25 cellular contexts compared by ENCODE assay signal in genomic region chr6:101284131-101284530, GRCh38.
DNase-seq lines count a peak whose midpoint lies in the region; ATAC-seq, FAIRE-seq and TF ChIP-seq lines count a peak whose summit lies in the region.
"Had no signal": no experiment of that assay in that cellular context is flagged by ENCODE, and none has a peak within 500 bp of the region (broad histone marks: within the 10 kb centered on the region; RNA-seq: fewer than 3 reads in every experiment).

No MANE protein-coding gene starts in this region.

- POLR2A ChIA-PET in WTC11 (lab: Charles Lee) = no interaction called here

- in situ Hi-C loops in GM13977 (cut with MboI; ENCODE audit: low pct_unique_long_range_greater_than_20kb, low sequenced_read_pairs, unreplicated experiment) = no loop called here

- intact Hi-C loops in kidney (cut with DNase I) = no loop called here

- H3K9ac ChIP-seq in kidney (ENCODE audit: low read length in 2 of 2) = no peak overlapping the region
- H3K9ac ChIP-seq: BLaER1 had no signal

- H3K36me3 ChIP-seq in kidney (ENCODE audit: control insufficient read depth in 1 of 2, insufficient read depth in 2 of 2, low read length in 2 of 2) = no peaks in the 10 kb centered on the region
- H3K36me3 ChIP-seq: BE2C, BLaER1 had no signal

- peak; percentile 23 for DNase-seq in kidney
- DNase-seq in progenitor cell of endocrine pancreas (ENCODE audit: low spot score, unreplicated experiment) = no peak
- no peak for DNase-seq in WTC11 (ENCODE audit: low spot score)
- DNase-seq in GM13977 (ENCODE audit: low spot score) = no peak
- DNase-seq: 8988T; ACHN; BE2C; C1 segment of cervical spinal cord; CD4-positive, alpha-beta memory T cell; CD4-positive, CD25-positive, alpha-beta regulatory T cell; COR-L47; DMS 273 treated with DMSO at 0.1 percent for 48 hours; DMS153; DMS53; DMS79; DND-41; EL; GDM1 had no signal

- H3K4me1 ChIP-seq in kidney (ENCODE audit: control insufficient read depth in 1 of 2, insufficient read depth in 1 of 2, low read depth in 1 of 2, low read length in 2 of 2) = no peaks in the 10 kb centered on the region
- H3K4me1 ChIP-seq: BE2C, BLaER1 had no signal

- FAIRE-seq in kidney (lab: Jason Lieb, UNC) = no peak
- FAIRE-seq: A204.1, GM12878, GM12892 had no signal

- no peak overlapping the region for H3K4me3 ChIP-seq in kidney (ENCODE audit: low read length in 2 of 2)
- H3K4me3 ChIP-seq: BLaER1, GM12878 had no signal

- no peak overlapping the region for H3K27ac ChIP-seq in kidney (ENCODE audit: low read depth in 2 of 2, low read length in 2 of 2)
- H3K27ac ChIP-seq: BLaER1 had no signal

- H3K27ac Mint-ChIP-seq in progenitor cell of endocrine pancreas = peak overlapping the region; percentile 16
- no peak overlapping the region for H3K27ac Mint-ChIP-seq in WTC11
- H3K27ac Mint-ChIP-seq: CD4-positive, alpha-beta memory T cell; CD4-positive, CD25-positive, alpha-beta regulatory T cell; CD8-positive, alpha-beta memory T cell had no signal

- ATAC-seq in WTC11 = no peak
- ATAC-seq in HG03139 (IDR thresholded peaks at IDR 0.05; ENCODE audit: unreplicated experiment) = no peak
- ATAC-seq: GM12878 had no signal

- H3K9me3 ChIP-seq in kidney (ENCODE audit: control insufficient read depth in 1 of 2, low read length in 2 of 2) = no peaks in the 10 kb centered on the region
- H3K9me3 ChIP-seq: BE2C, BLaER1 had no signal

- H3K4me3 Mint-ChIP-seq in progenitor cell of endocrine pancreas (ENCODE audit: low read depth) (no peak overlapping the region), WTC11 (no peak overlapping the region)
- H3K4me3 Mint-ChIP-seq: CD14-positive monocyte; CD4-positive, alpha-beta memory T cell; CD4-positive, CD25-positive, alpha-beta regulatory T cell; CD8-positive, alpha-beta memory T cell had no signal

- TF ChIP-seq CTCF in kidney (IDR thresholded peaks at IDR 0.05; ENCODE audit: borderline replicate concordance, extremely low read depth, insufficient read depth) (no peak), progenitor cell of endocrine pancreas (IDR thresholded peaks at IDR 0.05; ENCODE audit: unreplicated experiment) (no peak), WTC11 (IDR thresholded peaks at IDR 0.05) (no peak), GM13977 (IDR thresholded peaks at IDR 0.05; ENCODE audit: extremely low read depth, insufficient read depth, missing control alignments) (no peak)

- H3K27me3 Mint-ChIP-seq in progenitor cell of endocrine pancreas = no peaks in the 10 kb centered on the region
- no peaks in the 10 kb centered on the region for H3K27me3 Mint-ChIP-seq in WTC11 (ENCODE audit: low read depth)
- H3K27me3 Mint-ChIP-seq: CD4-positive, alpha-beta memory T cell; CD4-positive, CD25-positive, alpha-beta regulatory T cell; CD8-positive, alpha-beta memory T cell had no signal

- CTCF ChIA-PET in WTC11 (lab: Charles Lee) = no interaction called here

- no peaks in the 10 kb centered on the region for H3K9me3 Mint-ChIP-seq in progenitor cell of endocrine pancreas (ENCODE audit: low read depth)
- H3K9me3 Mint-ChIP-seq in WTC11 = peaks cover 8% of the 10 kb centered on the region

- H3K4me1 Mint-ChIP-seq in progenitor cell of endocrine pancreas (ENCODE audit: low read depth) (peaks cover 18% of the 10 kb centered on the region), WTC11 (no peaks in the 10 kb centered on the region)
- H3K4me1 Mint-ChIP-seq: CD14-positive monocyte; CD4-positive, alpha-beta memory T cell; CD4-positive, CD25-positive, alpha-beta regulatory T cell; CD8-positive, alpha-beta memory T cell had no signal

- no peaks in the 10 kb centered on the region for H3K36me3 Mint-ChIP-seq in progenitor cell of endocrine pancreas (ENCODE audit: insufficient read depth)
- no peaks in the 10 kb centered on the region for H3K36me3 Mint-ChIP-seq in WTC11
- H3K36me3 Mint-ChIP-seq: CD14-positive monocyte; CD4-positive, alpha-beta memory T cell; CD4-positive, CD25-positive, alpha-beta regulatory T cell; CD8-positive, alpha-beta memory T cell had no signal

TF ChIP-seq in WTC11, 78 proteins besides CTCF, POLR2A, EP300 and RAD21 (continues in another document):
- TF ChIP-seq ATF3 (CRISPR knock-in tag; conservative IDR thresholded peaks at IDR 0.05) (no peak), NR3C1 (CRISPR knock-in tag; conservative IDR thresholded peaks at IDR 0.05; ENCODE audit: low read depth) (no peak), ESRRA (CRISPR knock-in tag; IDR thresholded peaks at IDR 0.05; ENCODE audit: borderline replicate concordance) (no peak), NFE2L1 (CRISPR knock-in tag; IDR thresholded peaks at IDR 0.05) (no peak), EMX1 (CRISPR knock-in tag; IDR thresholded peaks at IDR 0.05) (no peak), ERG (CRISPR knock-in tag; IDR thresholded peaks at IDR 0.05) (no peak), FOXJ3 (CRISPR knock-in tag; IDR thresholded peaks at IDR 0.05; ENCODE audit: borderline replicate concordance) (no peak), ZNF423 (CRISPR knock-in tag; IDR thresholded peaks at IDR 0.05) (no peak), E2F5 (CRISPR knock-in tag; IDR thresholded peaks at IDR 0.05) (no peak), CREM (CRISPR knock-in tag; IDR thresholded peaks at IDR 0.05) (no peak), ZBTB43 (CRISPR knock-in tag; IDR thresholded peaks at IDR 0.05) (no peak), JUN (CRISPR knock-in tag; IDR thresholded peaks at IDR 0.05) (no peak), CBFB (CRISPR knock-in tag; IDR thresholded peaks at IDR 0.05; ENCODE audit: low read depth) (no peak), ZNF281 (CRISPR knock-in tag; IDR thresholded peaks at IDR 0.05) (no peak), E2F1 (CRISPR knock-in tag; IDR thresholded peaks at IDR 0.05) (no peak), ETV6 (CRISPR knock-in tag; IDR thresholded peaks at IDR 0.05) (no peak)
